Comparison of ENCODE assay signal across 8 cellular contexts in the genomic region with DNA sequence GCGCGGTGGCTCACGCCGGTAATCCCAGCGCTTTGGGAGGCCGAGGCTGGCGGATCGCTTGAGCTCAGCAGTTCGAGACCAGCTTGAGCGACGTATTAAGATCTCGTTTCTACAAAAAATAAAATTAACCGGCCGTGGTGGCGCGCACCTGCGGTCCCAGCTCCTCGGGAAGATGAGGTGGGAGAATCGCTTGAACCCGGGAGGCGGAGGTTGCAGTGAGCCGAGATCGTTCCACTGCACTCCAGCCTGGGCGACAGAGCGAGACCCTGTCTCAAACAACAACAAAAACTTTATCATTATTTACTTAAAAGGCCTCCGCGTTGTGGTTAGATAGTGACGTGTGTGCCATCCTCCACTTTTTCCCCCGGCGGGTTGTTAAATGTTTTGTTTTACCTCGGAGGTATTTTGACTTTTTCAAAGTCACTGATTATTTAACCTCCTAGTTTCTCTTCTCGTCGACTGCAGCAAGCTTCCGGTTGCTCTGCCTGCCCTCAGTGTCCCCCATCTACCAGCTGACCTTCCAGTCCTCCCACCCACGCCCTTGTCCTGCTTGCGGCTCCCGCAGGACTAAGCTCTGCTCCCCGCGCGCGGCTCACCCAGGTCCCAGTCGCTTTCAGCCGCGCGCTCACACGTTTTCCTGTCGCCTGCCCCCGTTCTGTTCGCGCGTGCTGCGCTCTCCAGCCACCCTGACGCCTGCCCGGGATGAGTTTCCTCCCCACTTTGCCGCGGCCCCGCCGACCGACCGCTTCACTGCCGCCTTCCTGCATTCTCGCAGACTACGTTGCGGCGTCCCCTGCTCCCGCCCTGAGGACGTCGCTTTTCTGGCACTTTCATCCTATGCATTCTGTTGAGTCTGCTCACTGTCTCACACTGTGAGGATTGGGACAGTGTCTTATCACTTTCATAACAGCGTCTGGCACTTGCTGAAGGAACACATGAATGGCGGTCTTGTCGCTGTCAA. TPM values are rescaled to one million over a fixed set of nuclear protein-coding genes. Genes with fewer than 3 reads are reported as not detected.
DNase-seq lines count a peak whose midpoint lies in the region; ATAC-seq, FAIRE-seq and TF ChIP-seq lines count a peak whose summit lies in the region.

No MANE protein-coding gene starts in this region.

- no peaks in the 10 kb centered on the region for H3K27me3 Mint-ChIP-seq in IgD-negative memory B cell
- H3K27me3 Mint-ChIP-seq in natural killer cell (ENCODE audit: low read depth in 2 of 2) = peaks cover 0 to 4% of the 10 kb centered on the region in 2 donors

- H3K9me3 Mint-ChIP-seq in IgD-negative memory B cell (no peaks in the 10 kb centered on the region), natural killer cell (no peaks in the 10 kb centered on the region)

- peak overlapping the region; percentile 100 for H2AFZ ChIP-seq in fibroblast of lung (ENCODE audit: low read length)

- H3K27me3 ChIP-seq in fibroblast of lung (ENCODE audit: control insufficient read depth, insufficient read depth, low read length) = no peaks in the 10 kb centered on the region

- H3K79me2 ChIP-seq in fibroblast of lung (ENCODE audit: control insufficient read depth, insufficient read depth, low read length) = peaks cover 40% of the 10 kb centered on the region

- TF ChIP-seq CTCF in fibroblast of lung (conservative IDR thresholded peaks at IDR 0.05 in 1 of 2, IDR thresholded peaks at IDR 0.05 in 1 of 2; ENCODE audit: low read depth in 1 of 2, low read length in 2 of 2) (no peak), natural killer cell (IDR thresholded peaks at IDR 0.05) (no peak)

- H3K27ac Mint-ChIP-seq in IgD-negative memory B cell = peak overlapping the region; percentile 98 to 100 (median 98)
- H3K27ac Mint-ChIP-seq in natural killer cell = peak overlapping the region; percentile 98

- H3K9ac ChIP-seq in fibroblast of lung (ENCODE audit: insufficient read depth, low read length) = peak overlapping the region; percentile 79

- FAIRE-seq in RCC 7860 (lab: Jason Lieb, UNC) = peak; percentile 20

- peaks cover 4% of the 10 kb centered on the region for H3K4me1 ChIP-seq in fibroblast of lung (ENCODE audit: control insufficient read depth, extremely low read depth, insufficient read depth, low read length)

- no peaks in the 10 kb centered on the region for H3K36me3 ChIP-seq in fibroblast of lung (ENCODE audit: control insufficient read depth, insufficient read depth, low read length)

- peak overlapping the region; percentile 63 to 88 (median 73) for H3K4me3 ChIP-seq in fibroblast of lung (replicated peaks in 1 of 4; ENCODE audit: control extremely low read depth in 1 of 4, insufficient read depth in 1 of 4, low read depth in 3 of 4, low read length in 4 of 4)

- H3K4me1 Mint-ChIP-seq in IgD-negative memory B cell (peaks cover 19 to 33% (median 24%) of the 10 kb centered on the region in 3 donors), natural killer cell (peaks cover 40 to 43% of the 10 kb centered on the region in 2 donors)

- peak overlapping the region; percentile 86 for H3K27ac ChIP-seq in fibroblast of lung (ENCODE audit: insufficient read depth, low read length)

- H3K4me3 Mint-ChIP-seq in IgD-negative memory B cell (peak overlapping the region; percentile 95 to 99 (median 98)), natural killer cell (peak overlapping the region; percentile 96)

- peak overlapping the region; percentile 86 for H3K4me2 ChIP-seq in fibroblast of lung (ENCODE audit: extremely low read depth, insufficient read depth, low read length)

- H3K36me3 Mint-ChIP-seq in IgD-negative memory B cell = no peaks in the 10 kb centered on the region
- no peaks in the 10 kb centered on the region for H3K36me3 Mint-ChIP-seq in natural killer cell

- DNase-seq in COLO668 (lab: John Stamatoyannopoulos, UW; ENCODE audit: unreplicated experiment) (peak; percentile 73), RCC 7860 (ENCODE audit: low spot score) (peak; percentile 75), activated T-helper 1 cell treated with Interleukin-2 at 50 U/mL for 16 hours (ENCODE audit: low read depth) (peak; percentile 48), fibroblast of lung (ENCODE audit: low read depth in 2 of 2) (peak; percentile 54 to 60), natural killer cell (peak; percentile 64)
- DNase-seq in stimulated activated naive CD4-positive, alpha-beta T cell treated with Interleukin-2 at 50 U/mL for 16 hours (lab: John Stamatoyannopoulos, UW) = peak; percentile 58

- H4K20me1 ChIP-seq in fibroblast of lung (ENCODE audit: control insufficient read depth, extremely low read depth, insufficient read depth, low read length) = no peaks in the 10 kb centered on the region

- H3K9me3 ChIP-seq in fibroblast of lung (ENCODE audit: control insufficient read depth, insufficient read depth, low read depth, low read length) = no peaks in the 10 kb centered on the region

- intact Hi-C loops in natural killer cell (cut with micrococcal nuclease) = loop anchor here (2.0 to 5.0 kb wide), 5 partner anchors 113 to 1716 kb away; partner anchors contain the start of gene RPAP3

- ATAC-seq in GM19467 (IDR thresholded peaks at IDR 0.05; ENCODE audit: unreplicated experiment) (peak; percentile 28), natural killer cell (peak; percentile 10 to 25 (median 14))

RNA-seq across cellular contexts. Expression of gene SCAF11, which starts 1.2 kb away (rescaled TPM):
- polyA plus RNA-seq in IgD-negative memory B cell (123 TPM), fibroblast of lung (56.0 and 79.4 TPM in 2 replicates)
- total RNA-seq in fibroblast of lung (43.8 and 45.5 TPM in 2 replicates), natural killer cell (100 to 1,000 TPM; 208 to 232 (median 220) TPM)
- 33.8 and 50.8 TPM in 2 replicates for polyA plus RNA-seq in fibroblast of lung (2012)
- 3.6 and 14.6 TPM in 2 replicates for polyA minus RNA-seq in fibroblast of lung (ENCODE audit: low replicate concordance)

Comparison
In these comparisons a context has a peak if more than half of its experiments do, and no peak if none do; other contexts are left out.
1. Peak in every context shown above with its lines: DNase-seq, ATAC-seq, H3K4me3 ChIP-seq and H3K27ac ChIP-seq.